ENCODE assay signal across 8 cellular contexts in genomic region chr12:98743362-98743953, GRCh38.
DNase-seq lines count a peak whose midpoint lies in the region; ATAC-seq and TF ChIP-seq lines count a peak whose summit lies in the region.

No MANE protein-coding gene starts in this region.

- no peak for TF ChIP-seq POLR2A in NB4 (IDR thresholded peaks at IDR 0.05; ENCODE audit: extremely low read depth, insufficient read length)
- TF ChIP-seq POLR2A in adrenal gland (IDR thresholded peaks at IDR 0.05): no peak
- no peak for TF ChIP-seq POLR2A in prostate gland (IDR thresholded peaks at IDR 0.05)

- ATAC-seq in GM21515 (IDR thresholded peaks at IDR 0.05; ENCODE audit: unreplicated experiment): peak; percentile 53

- H3K4me3 ChIP-seq in NB4 (ENCODE audit: low read depth, low read length) (no peak overlapping the region), adrenal gland (no peak overlapping the region), prostate gland (no peak overlapping the region), right atrium auricular region (no peak overlapping the region)

- H3K4me1 ChIP-seq in adrenal gland (replicated peaks in 1 of 2) (no peaks in the 10 kb centered on the region), prostate gland (replicated peaks) (no peaks in the 10 kb centered on the region), right atrium auricular region (peaks cover 0 to 10% of the 10 kb centered on the region in 2 donors)

- H3K27ac ChIP-seq in adrenal gland (no peak overlapping the region), prostate gland (no peak overlapping the region), right atrium auricular region (no peak overlapping the region)

- WGBS in adrenal gland, 4 donors: 39 to 49% (median 46%) methylated on average over 4 of the region's 4 CpGs
- WGBS in prostate gland: 61% methylated on average over 4 of the region's 4 CpGs

- no peaks in the 10 kb centered on the region for H3K27me3 ChIP-seq in adrenal gland
- H3K27me3 ChIP-seq in prostate gland (replicated peaks; ENCODE audit: insufficient read depth): no peaks in the 10 kb centered on the region
- H3K27me3 ChIP-seq in right atrium auricular region: peaks cover 0 to 5% of the 10 kb centered on the region in 2 donors

- H3K9me3 ChIP-seq in adrenal gland (replicated peaks in 1 of 3): no peaks in the 10 kb centered on the region
- H3K9me3 ChIP-seq in prostate gland: no peaks in the 10 kb centered on the region
- no peaks in the 10 kb centered on the region for H3K9me3 ChIP-seq in right atrium auricular region

- intact Hi-C loops in adrenal gland (cut with DNase I): no loop called here
- intact Hi-C loops in prostate gland (cut with DNase I): no loop called here

- peak; percentile 39 for DNase-seq in ELR (ENCODE audit: low read depth)
- peak; percentile 48 for DNase-seq in NB4 (ENCODE audit: low read depth)
- peak in 3 of 7 donors; percentile 18 to 34 (median 23) for DNase-seq in adrenal gland
- DNase-seq in midbrain (lab: John Stamatoyannopoulos, UW): peak; percentile 45
- no peak for DNase-seq in prostate gland (ENCODE audit: low spot score)
- no peak for DNase-seq in right atrium auricular region (ENCODE audit: low spot score)
- DNase-seq in NCI-H2196 (lab: John Stamatoyannopoulos, UW; ENCODE audit: unreplicated experiment): no peak

- TF ChIP-seq CTCF in NB4 (IDR thresholded peaks at IDR 0.05; ENCODE audit: low read depth, low read length): peak; percentile 99
- peak in 5 of 6 experiments; percentile 19 to 45 (median 38) for TF ChIP-seq CTCF in adrenal gland (IDR thresholded peaks at IDR 0.05)
- no peak for TF ChIP-seq CTCF in prostate gland (IDR thresholded peaks at IDR 0.05)
- no peak for TF ChIP-seq CTCF in right atrium auricular region (IDR thresholded peaks at IDR 0.05)

- H3K36me3 ChIP-seq in adrenal gland (replicated peaks in 1 of 2): no peaks in the 10 kb centered on the region
- H3K36me3 ChIP-seq in prostate gland: no peaks in the 10 kb centered on the region
- no peaks in the 10 kb centered on the region for H3K36me3 ChIP-seq in right atrium auricular region

Comparison
In these comparisons a context has a peak if more than half of its experiments do, and no peak if none do; other contexts are left out.
1. DNase-seq: peak in ELR (single experiment), NB4 (single experiment) and midbrain (single experiment); none in prostate gland (single experiment), right atrium auricular region (single experiment) and NCI-H2196 (single experiment).
2. CTCF ChIP-seq: peak in NB4 (single experiment) and adrenal gland (5 of 6); none in prostate gland (0 of 4) and right atrium auricular region (0 of 2).